Comparison of ENCODE assay signal across 8 cellular contexts in genomic region chr1:30908886-30909777, GRCh38. TPM values are rescaled to one million over a fixed set of nuclear protein-coding genes. Genes with fewer than 3 reads are reported as not detected.
A peak's percentile ranks its signal among the peaks of the same experiment; 100 is the strongest.
DNase-seq lines count a peak whose midpoint lies in the region; ATAC-seq and TF ChIP-seq lines count a peak whose summit lies in the region.

No MANE protein-coding gene starts in this region.

- H3K9me2 ChIP-seq in GM23338 (ENCODE audit: insufficient read depth) = no peaks in the 10 kb centered on the region

- H3K27ac ChIP-seq in GM23338 (ENCODE audit: low read depth) (no peak overlapping the region), prostate gland (peak overlapping the region; percentile 62 to 69)

- H3K36me3 ChIP-seq in GM23338 (ENCODE audit: insufficient read depth) = no peaks in the 10 kb centered on the region
- H3K36me3 ChIP-seq in prostate gland = no peaks in the 10 kb centered on the region

- H3K4me3 Mint-ChIP-seq in GM23338 (peak overlapping the region; percentile 83), T-cell (peak overlapping the region; percentile 81 to 89 (median 84))

- WGBS in prostate gland = 36% methylated on average over 31 of the region's 43 CpGs

- intact Hi-C loops in prostate gland (cut with DNase I) = loop anchor here (2.0 kb wide), 1 partner anchor 190 kb away; no protein-coding TSS in a partner anchor

- no peaks in the 10 kb centered on the region; the same call in 1 of the 2 replicates for H3K79me2 ChIP-seq in GM23338 (replicated peaks; ENCODE audit: insufficient read depth)

- H3K27me3 ChIP-seq in GM23338 (ENCODE audit: insufficient read depth) (peaks cover 18% of the 10 kb centered on the region), prostate gland (replicated peaks; ENCODE audit: insufficient read depth) (no peaks in the 10 kb centered on the region)

- H3K36me3 Mint-ChIP-seq in GM23338 (ENCODE audit: low read depth) (no peaks in the 10 kb centered on the region; the same call in 2 of the 3 replicates), T-cell (no peaks in the 10 kb centered on the region)

- H3K4me1 Mint-ChIP-seq in GM23338 (peaks cover 48% of the 10 kb centered on the region), T-cell (peaks cover 17 to 23% (median 19%) of the 10 kb centered on the region in 3 donors)

- H3K4me3 ChIP-seq in GM23338 (peak overlapping the region; percentile 59), fibroblast of the aortic adventitia (ENCODE audit: low read depth, low read length) (peak overlapping the region; percentile 65), prostate gland (peak overlapping the region; percentile 36 to 48)

- peaks cover 4% of the 10 kb centered on the region; the same call in 1 of the 2 replicates for H4K20me1 ChIP-seq in GM23338 (replicated peaks; ENCODE audit: insufficient read depth)

- H3K9me3 ChIP-seq in prostate gland = no peaks in the 10 kb centered on the region

- ATAC-seq in GM23338 (peak; percentile 30), T-cell (replicated peaks in 1 of 4) (peak in 1 of 4 experiments; percentile 18), GM18519 (IDR thresholded peaks at IDR 0.05; ENCODE audit: low FRiP score, unreplicated experiment) (no peak), GM21447 (IDR thresholded peaks at IDR 0.05; ENCODE audit: unreplicated experiment) (no peak)

- H3K27me3 Mint-ChIP-seq in GM23338 (ENCODE audit: insufficient read depth, low read depth, poor library complexity) = peaks cover 29% of the 10 kb centered on the region
- H3K27me3 Mint-ChIP-seq in T-cell = peaks cover 32 to 44% of the 10 kb centered on the region in 2 donors

- no peaks in the 10 kb centered on the region; the same call in 2 of the 3 replicates for H3K9me3 Mint-ChIP-seq in GM23338
- no peaks in the 10 kb centered on the region for H3K9me3 Mint-ChIP-seq in T-cell

- peaks cover 7% of the 10 kb centered on the region; the same call in 1 of the 2 replicates for H3F3A ChIP-seq in GM23338 (replicated peaks; ENCODE audit: low read depth)

- POLR2A ChIA-PET in T-cell (lab: Charles Lee) = no interaction called here

- peak overlapping the region; percentile 77 for H3K4me2 ChIP-seq in GM23338

- peaks cover 26% of the 10 kb centered on the region for H3K4me1 ChIP-seq in GM23338 (ENCODE audit: insufficient read depth)
- no peaks in the 10 kb centered on the region for H3K4me1 ChIP-seq in prostate gland (replicated peaks)

- H3K27ac Mint-ChIP-seq in GM23338 = no peak overlapping the region
- no peak overlapping the region for H3K27ac Mint-ChIP-seq in T-cell

- TF ChIP-seq CTCF in GM23338 (conservative IDR thresholded peaks at IDR 0.05; ENCODE audit: low read depth in 2 of 2) (no peak), fibroblast of the aortic adventitia (IDR thresholded peaks at IDR 0.05; ENCODE audit: insufficient read depth, low read length) (no peak), prostate gland (IDR thresholded peaks at IDR 0.05) (no peak)

- CTCF ChIA-PET in T-cell (lab: Charles Lee) = no interaction called here

- no peak for TF ChIP-seq POLR2A in prostate gland (IDR thresholded peaks at IDR 0.05)

- peak; percentile 75 for DNase-seq in GM23338 (ENCODE audit: low spot score)
- DNase-seq in T-cell = peak in 2 of 34 experiments; percentile 11 to 21
- no peak for DNase-seq in fibroblast of the aortic adventitia (ENCODE audit: low read depth)
- no peak for DNase-seq in prostate gland (ENCODE audit: low spot score)
- DNase-seq in stimulated activated CD4-positive, alpha-beta T cell treated with anti-CD3 and anti-CD28 coated beads, Interleukin-4, amount 100 ng/mL, for 1 hour = no peak
- DNase-seq in NCI-H524 treated with DMSO at 0.1 percent for 48 hours (lab: John Stamatoyannopoulos, UW) = no peak

- peak overlapping the region; percentile 92 for H2AFZ ChIP-seq in GM23338

TF ChIP-seq in GM23338, 12 proteins besides CTCF, POLR2A, EP300 and RAD21 (continues in another document):
- TF ChIP-seq, protein P1, sequence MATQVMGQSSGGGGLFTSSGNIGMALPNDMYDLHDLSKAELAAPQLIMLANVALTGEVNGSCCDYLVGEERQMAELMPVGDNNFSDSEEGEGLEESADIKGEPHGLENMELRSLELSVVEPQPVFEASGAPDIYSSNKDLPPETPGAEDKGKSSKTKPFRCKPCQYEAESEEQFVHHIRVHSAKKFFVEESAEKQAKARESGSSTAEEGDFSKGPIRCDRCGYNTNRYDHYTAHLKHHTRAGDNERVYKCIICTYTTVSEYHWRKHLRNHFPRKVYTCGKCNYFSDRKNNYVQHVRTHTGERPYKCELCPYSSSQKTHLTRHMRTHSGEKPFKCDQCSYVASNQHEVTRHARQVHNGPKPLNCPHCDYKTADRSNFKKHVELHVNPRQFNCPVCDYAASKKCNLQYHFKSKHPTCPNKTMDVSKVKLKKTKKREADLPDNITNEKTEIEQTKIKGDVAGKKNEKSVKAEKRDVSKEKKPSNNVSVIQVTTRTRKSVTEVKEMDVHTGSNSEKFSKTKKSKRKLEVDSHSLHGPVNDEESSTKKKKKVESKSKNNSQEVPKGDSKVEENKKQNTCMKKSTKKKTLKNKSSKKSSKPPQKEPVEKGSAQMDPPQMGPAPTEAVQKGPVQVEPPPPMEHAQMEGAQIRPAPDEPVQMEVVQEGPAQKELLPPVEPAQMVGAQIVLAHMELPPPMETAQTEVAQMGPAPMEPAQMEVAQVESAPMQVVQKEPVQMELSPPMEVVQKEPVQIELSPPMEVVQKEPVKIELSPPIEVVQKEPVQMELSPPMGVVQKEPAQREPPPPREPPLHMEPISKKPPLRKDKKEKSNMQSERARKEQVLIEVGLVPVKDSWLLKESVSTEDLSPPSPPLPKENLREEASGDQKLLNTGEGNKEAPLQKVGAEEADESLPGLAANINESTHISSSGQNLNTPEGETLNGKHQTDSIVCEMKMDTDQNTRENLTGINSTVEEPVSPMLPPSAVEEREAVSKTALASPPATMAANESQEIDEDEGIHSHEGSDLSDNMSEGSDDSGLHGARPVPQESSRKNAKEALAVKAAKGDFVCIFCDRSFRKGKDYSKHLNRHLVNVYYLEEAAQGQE (IDR thresholded peaks at IDR 0.05; ENCODE audit: unreplicated experiment) = no peak
- TF ChIP-seq NANOG (IDR thresholded peaks at IDR 0.05; ENCODE audit: borderline replicate concordance) = no peak
- no peak for TF ChIP-seq ZNF114 (CRISPR knock-in tag; IDR thresholded peaks at IDR 0.05)
- TF ChIP-seq POLR2AphosphoS5 (IDR thresholded peaks at IDR 0.05; ENCODE audit: low read depth) = no peak
- no peak for TF ChIP-seq CREB1 (CRISPR knock-in tag; IDR thresholded peaks at IDR 0.05; ENCODE audit: low read depth)
- no peak for TF ChIP-seq JUNB (IDR thresholded peaks at IDR 0.05; ENCODE audit: unreplicated experiment)
- no peak for TF ChIP-seq ZNF331 (CRISPR knock-in tag; IDR thresholded peaks at IDR 0.05; ENCODE audit: low read depth)
- TF ChIP-seq EZH2phosphoT487 (IDR thresholded peaks at IDR 0.05; ENCODE audit: unreplicated experiment) = no peak
- no peak for TF ChIP-seq EZH2 (IDR thresholded peaks at IDR 0.05; ENCODE audit: low read depth, unreplicated experiment)
- TF ChIP-seq STAT1 (IDR thresholded peaks at IDR 0.05; ENCODE audit: unreplicated experiment) = no peak
- TF ChIP-seq ETS1 (IDR thresholded peaks at IDR 0.05) = no peak

RNA-seq across cellular contexts. Expression of gene SDC3, which starts 0.6 kb away (rescaled TPM):
- total RNA-seq in GM23338 (2014; rRNA removed; shearing (Covaris generic)) = 22.4 and 29.7 TPM in 2 replicates
- 5.2 and 5.8 TPM in 2 replicates for polyA plus RNA-seq in GM23338 (2016; fragmentation: Nextera tagmentation; extraction: Ambion mirVana)
- total RNA-seq in T-cell (1 to 10 TPM in 1 of 5 donors, under 1 TPM in 4; 0.07 to 1.1 (median 0.47) TPM), fibroblast of the aortic adventitia (ENCODE audit: low replicate concordance) (26.8 and 47.5 TPM in 2 replicates), prostate gland (10 to 100 TPM; 25.5 to 39.6 TPM)

Comparison
In these comparisons a context has a peak if more than half of its experiments do, and no peak if none do; other contexts are left out.
1. RNA of gene SDC3, which starts 0.6 kb away (total RNA-seq): 26.8 to 47.5 TPM in fibroblast of the aortic adventitia, 25.5 to 39.6 TPM in prostate gland and 22.4 to 29.7 TPM in GM23338; 0.07 to 1.1 TPM in T-cell; every median in the first group is over 10 times any median in the second.
2. Peak in every context shown above with its lines, with median percentiles within 50 percentile points of each other: H3K4me3 ChIP-seq.